Comparison of ENCODE assay signal across 11 cellular contexts in the genomic region with DNA sequence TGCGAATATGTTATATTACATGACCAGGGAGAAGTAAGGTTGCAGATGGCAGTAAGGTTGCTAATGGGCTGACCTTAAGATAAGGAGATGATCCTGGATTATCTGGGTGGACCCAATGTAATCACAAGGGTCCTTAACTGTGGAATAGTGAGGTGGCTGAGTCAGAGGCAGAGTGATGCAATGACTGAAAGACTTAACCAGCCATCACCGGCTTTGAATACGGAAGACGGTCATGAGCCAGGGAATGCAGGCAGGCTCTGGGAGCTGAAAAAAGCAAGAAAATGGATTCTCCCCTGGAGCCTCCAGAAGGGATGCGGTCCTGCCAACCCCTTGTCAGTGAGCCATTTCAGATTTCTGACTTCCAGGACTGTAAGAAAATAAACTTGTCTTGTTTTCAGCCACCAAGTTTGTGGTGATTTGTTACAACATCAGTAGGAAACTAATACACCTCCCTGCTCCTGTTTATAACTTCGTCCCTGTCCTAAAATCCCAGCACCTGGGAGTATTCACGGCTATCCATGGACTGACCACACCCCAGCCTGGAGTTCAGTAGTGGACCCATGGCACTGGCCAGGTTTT. TPM values are rescaled to one million over a fixed set of nuclear protein-coding genes. Genes with fewer than 3 reads are reported as not detected.
DNase-seq lines count a peak whose midpoint lies in the region; ATAC-seq and TF ChIP-seq lines count a peak whose summit lies in the region.
"Had no signal": no experiment of that assay in that cellular context is flagged by ENCODE, and none has a peak within 500 bp of the region (broad histone marks: within the 10 kb centered on the region; RNA-seq: fewer than 3 reads in every experiment).

No MANE protein-coding gene starts in this region.

- H3K4me2 ChIP-seq in Karpas-422 (ENCODE audit: low read depth, low read length, poor library complexity, severe bottlenecking), result no peak overlapping the region

- H3K9me3 Mint-ChIP-seq in T-cell, result no peaks in the 10 kb centered on the region

- H3K27me3 Mint-ChIP-seq in T-cell, result no peaks in the 10 kb centered on the region

- POLR2A ChIA-PET in T-cell (lab: Charles Lee), result no interaction called here

- DNase-seq in AG20443 (ENCODE audit: low spot score) (peak; percentile 60), HL-60 (ENCODE audit: low read depth in 1 of 2, low spot score in 1 of 2) (peak; percentile 19 to 60), amniotic epithelial cell (ENCODE audit: low read depth) (peak; percentile 95), kidney tubule cell (ENCODE audit: low spot score) (peak; percentile 71), Karpas-422 (no peak), T-cell (no peak)
- DNase-seq in activated CD8-positive, alpha-beta memory T cell treated with anti-CD3 and anti-CD28 coated beads, Interleukin-2, amount 50 U/mL, for 48 hours, result no peak
- DNase-seq: GF-D8, spleen had no signal

- CTCF ChIA-PET in T-cell (lab: Charles Lee), result interaction anchor here in 1 of 2 donors (0.5 kb wide), 1 partner anchor 96 kb away, joined by 5 read pairs; no protein-coding TSS in a partner anchor

- H3K36me3 Mint-ChIP-seq in T-cell, result peaks cover 5% of the 10 kb centered on the region

- no peak overlapping the region for H3K4me3 Mint-ChIP-seq in T-cell

- peaks cover 21 to 31% (median 22%) of the 10 kb centered on the region in 3 donors for H3K4me1 Mint-ChIP-seq in T-cell

- no peaks in the 10 kb centered on the region for H3K36me3 ChIP-seq in Karpas-422 (ENCODE audit: insufficient read depth, low read length)

- ATAC-seq in GM21576 (IDR thresholded peaks at IDR 0.05; ENCODE audit: unreplicated experiment), result no peak
- ATAC-seq in T-cell (replicated peaks in 1 of 4), result no peak
- ATAC-seq: left lobe of liver had no signal

- H3K9me3 ChIP-seq in Karpas-422 (ENCODE audit: low read length), result no peaks in the 10 kb centered on the region
- H3K9me3 ChIP-seq: spleen had no signal

- peaks cover 9% of the 10 kb centered on the region for H3K79me2 ChIP-seq in Karpas-422 (ENCODE audit: low read length)

- no peak overlapping the region; the same call in 1 of the 2 replicates for H3K27ac ChIP-seq in HL-60 (replicated peaks)
- no peak overlapping the region for H3K27ac ChIP-seq in Karpas-422 (ENCODE audit: low read length)

- no peaks in the 10 kb centered on the region for H3K27me3 ChIP-seq in HL-60 (ENCODE audit: insufficient read depth, poor library complexity, severe bottlenecking)
- H3K27me3 ChIP-seq in Karpas-422 (ENCODE audit: low read length), result no peaks in the 10 kb centered on the region
- H3K27me3 ChIP-seq: spleen had no signal

- no peak overlapping the region for H3K9ac ChIP-seq in Karpas-422 (ENCODE audit: low read length)

- H2AFZ ChIP-seq in Karpas-422 (ENCODE audit: low read length), result no peak overlapping the region

- H4K20me1 ChIP-seq in Karpas-422 (ENCODE audit: insufficient read depth, low read depth, low read length), result no peaks in the 10 kb centered on the region

- no peak overlapping the region for H3K4me3 ChIP-seq in HL-60 (replicated peaks; ENCODE audit: insufficient read depth, low read length)
- no peak overlapping the region for H3K4me3 ChIP-seq in Karpas-422 (ENCODE audit: low read length)
- H3K4me3 ChIP-seq: spleen had no signal

- TF ChIP-seq CTCF in HL-60 (IDR thresholded peaks at IDR 0.05; ENCODE audit: insufficient read depth, low read length), result no peak

- peaks cover 43% of the 10 kb centered on the region for H3K4me1 ChIP-seq in Karpas-422 (ENCODE audit: low read length)

- H3K27ac Mint-ChIP-seq in T-cell, result no peak overlapping the region

- no peaks in the 10 kb centered on the region for H3K9me2 ChIP-seq in Karpas-422 (replicated peaks; ENCODE audit: insufficient read depth, low read length)

RNA-seq across cellular contexts. Expression of a gene that starts 4.6 kb away (rescaled TPM):
- 0.78 TPM in 1 of 2 replicates, not detected in the other for total RNA-seq in Karpas-422 (2014; rRNA removed; shearing (Covaris generic); ENCODE audit: low replicate concordance)
- total RNA-seq in T-cell, result under 1 TPM in 4 of 5 donors, not detected in 1; 0.23 to 0.92 (median 0.55) TPM
- total RNA-seq: left lobe of liver had no signal

RNA-seq across cellular contexts. Expression of a gene that starts 23.6 kb away (rescaled TPM):
- total RNA-seq in Karpas-422 (2014; rRNA removed; shearing (Covaris generic); ENCODE audit: low replicate concordance), result 27.1 and 34.1 TPM in 2 replicates
- 10 to 100 TPM; 32.2 to 41.4 (median 37.8) TPM for total RNA-seq in T-cell

RNA-seq across cellular contexts. Expression of a gene that starts 35.3 kb away (rescaled TPM):
- total RNA-seq in Karpas-422 (2014; rRNA removed; shearing (Covaris generic); ENCODE audit: low replicate concordance), result 2.4 and 3.6 TPM in 2 replicates
- total RNA-seq in T-cell, result 10 to 100 TPM; 13.3 to 30.4 (median 23.7) TPM

RNA-seq across cellular contexts. Expression of a gene that starts 37.4 kb away (rescaled TPM):
- 0.19 and 0.61 TPM in 2 replicates for total RNA-seq in Karpas-422 (2014; rRNA removed; shearing (Covaris generic); ENCODE audit: low replicate concordance)
- 10 to 100 TPM in 2 of 5 donors, 1 to 10 TPM in 3; 8.7 to 11.8 (median 8.8) TPM for total RNA-seq in T-cell

RNA-seq across cellular contexts. Expression of a gene that starts 46.5 kb away (rescaled TPM):
- total RNA-seq in Karpas-422 (2014; rRNA removed; shearing (Covaris generic); ENCODE audit: low replicate concordance), result 69.8 and 83.7 TPM in 2 replicates
- total RNA-seq in T-cell, result 10 to 100 TPM; 51.6 to 68.1 (median 63.0) TPM

Comparison
In these comparisons a context has a peak if more than half of its experiments do, and no peak if none do; other contexts are left out.
1. DNase-seq: peak in AG20443 (single experiment), HL-60 (2 of 2), amniotic epithelial cell (single experiment) and kidney tubule cell (single experiment); none in activated CD8-positive, alpha-beta memory T cell treated with anti-CD3 and anti-CD28 coated beads, Interleukin-2, amount 50 U/mL, for 48 hours (single experiment), Karpas-422 (single experiment) and T-cell (0 of 34).